In genomic region chr19:18107235-18108083, GRCh38 we compare ENCODE assay signal across 16 cellular contexts. TPM values are rescaled to one million over a fixed set of nuclear protein-coding genes. Genes with fewer than 3 reads are reported as not detected.
DNase-seq lines count a peak whose midpoint lies in the region; ATAC-seq and TF ChIP-seq lines count a peak whose summit lies in the region.
"Had no signal": no experiment of that assay in that cellular context is flagged by ENCODE, and none has a peak within 500 bp of the region (broad histone marks: within the 10 kb centered on the region; RNA-seq: fewer than 3 reads in every experiment).

No MANE protein-coding gene starts in this region.

- H3K9me3 ChIP-seq in lower lobe of right lung (no peaks in the 10 kb centered on the region), mesenchymal stem cell (ENCODE audit: control insufficient read depth, low read length) (no peaks in the 10 kb centered on the region), mammary epithelial cell (replicated peaks; ENCODE audit: insufficient read depth, low read length) (no peaks in the 10 kb centered on the region)

- intact Hi-C loops in CD14-positive monocyte (cut with micrococcal nuclease) (no loop called here), lower lobe of right lung (cut with DNase I) (no loop called here), mammary epithelial cell (cut with micrococcal nuclease) (no loop called here)

- peaks cover 53% of the 10 kb centered on the region for H3K4me1 Mint-ChIP-seq in CD14-positive monocyte

- peak overlapping the region in 1 of 2 experiments; percentile 9 for H3K23ac ChIP-seq in mesenchymal stem cell (ENCODE audit: low read length in 2 of 2)

- H3K4me3 ChIP-seq in H7 (ENCODE audit: insufficient read depth, low read depth, low read length) (no peak overlapping the region), lower lobe of right lung (no peak overlapping the region), mesenchymal stem cell (ENCODE audit: insufficient read depth in 1 of 2, low read depth in 1 of 2, low read length in 2 of 2) (no peak overlapping the region), mammary epithelial cell (replicated peaks in 1 of 3; ENCODE audit: insufficient read depth in 1 of 3, low read depth in 2 of 3, low read length in 3 of 3) (no peak overlapping the region)

- H3K27ac ChIP-seq in lower lobe of right lung (no peak overlapping the region), mesenchymal stem cell (ENCODE audit: low read length, poor library complexity, severe bottlenecking) (no peak overlapping the region), mammary epithelial cell (ENCODE audit: insufficient read depth, low read depth, low read length) (no peak overlapping the region)

- ATAC-seq in lower lobe of right lung = no peak
- ATAC-seq: activated naive CD4-positive, alpha-beta T cell treated with anti-CD3 and anti-CD28 coated beads, Interleukin-2, amount 50 U/mL, for 72 hours; left cardiac atrium had no signal

- H3K36me3 Mint-ChIP-seq in CD14-positive monocyte = peaks cover 19 to 20% of the 10 kb centered on the region in 2 donors
- H3K36me3 Mint-ChIP-seq: activated naive CD4-positive, alpha-beta T cell treated with anti-CD3 and anti-CD28 coated beads, Interleukin-2, amount 50 U/mL, for 72 hours had no signal

- no peak overlapping the region for H4K91ac ChIP-seq in mesenchymal stem cell (ENCODE audit: low read length)

- H3K36me3 ChIP-seq in H7 (replicated peaks; ENCODE audit: control insufficient read depth, insufficient read depth, low read length) = no peaks in the 10 kb centered on the region
- no peaks in the 10 kb centered on the region for H3K36me3 ChIP-seq in lower lobe of right lung
- peaks cover 0 to 2% of the 10 kb centered on the region in 2 experiments for H3K36me3 ChIP-seq in mesenchymal stem cell (ENCODE audit: control insufficient read depth in 1 of 2, insufficient read depth in 2 of 2, low read depth in 1 of 2, low read length in 2 of 2)
- no peaks in the 10 kb centered on the region for H3K36me3 ChIP-seq in mammary epithelial cell (ENCODE audit: insufficient read depth, low read length)

- no peak for TF ChIP-seq CTCF in CD14-positive monocyte (IDR thresholded peaks at IDR 0.05)
- no peak for TF ChIP-seq CTCF in lower lobe of right lung (IDR thresholded peaks at IDR 0.05)
- no peak for TF ChIP-seq CTCF in mammary epithelial cell (conservative IDR thresholded peaks at IDR 0.05 in 1 of 2, IDR thresholded peaks at IDR 0.05 in 1 of 2; ENCODE audit: extremely low read depth in 1 of 2, insufficient read depth in 1 of 2, low read depth in 1 of 2, low read length in 2 of 2)

- H4K8ac ChIP-seq in mesenchymal stem cell (ENCODE audit: low read length) = no peak overlapping the region

- H3K4me2 ChIP-seq in mesenchymal stem cell (ENCODE audit: low read length, poor library complexity, severe bottlenecking) (no peak overlapping the region), mammary epithelial cell (ENCODE audit: insufficient read depth, low read depth, low read length) (no peak overlapping the region)

- H3K79me2 ChIP-seq in mammary epithelial cell (ENCODE audit: insufficient read depth, low read length) = no peaks in the 10 kb centered on the region

- peaks cover 47% of the 10 kb centered on the region for H3K4me1 ChIP-seq in lower lobe of right lung
- H3K4me1 ChIP-seq in mesenchymal stem cell (ENCODE audit: control insufficient read depth, insufficient read depth, low read depth, low read length) = peaks cover 23% of the 10 kb centered on the region
- peaks cover 18% of the 10 kb centered on the region for H3K4me1 ChIP-seq in mammary epithelial cell (ENCODE audit: insufficient read depth, low read length)

- peak overlapping the region in 1 of 2 donors; percentile 24 for H3K4me3 Mint-ChIP-seq in CD14-positive monocyte

- peaks cover 26% of the 10 kb centered on the region for H3K27me3 ChIP-seq in H7 (ENCODE audit: control insufficient read depth, insufficient read depth, low read length)
- H3K27me3 ChIP-seq in lower lobe of right lung (ENCODE audit: low read depth) = no peaks in the 10 kb centered on the region
- no peaks in the 10 kb centered on the region for H3K27me3 ChIP-seq in mesenchymal stem cell (ENCODE audit: control insufficient read depth in 1 of 2, insufficient read depth in 1 of 2, low read length in 2 of 2)
- H3K27me3 ChIP-seq in mammary epithelial cell (ENCODE audit: insufficient read depth, low read length) = no peaks in the 10 kb centered on the region

- peaks cover 0 to 4% (median 3%) of the 10 kb centered on the region in 3 donors for H3K27me3 Mint-ChIP-seq in CD14-positive monocyte (ENCODE audit: low read depth in 3 of 3)

- H2BK120ac ChIP-seq in mesenchymal stem cell (ENCODE audit: low read depth, low read length) = no peak overlapping the region

- no peaks in the 10 kb centered on the region for H3K9me3 Mint-ChIP-seq in CD14-positive monocyte
- H3K9me3 Mint-ChIP-seq: activated naive CD4-positive, alpha-beta T cell treated with anti-CD3 and anti-CD28 coated beads, Interleukin-2, amount 50 U/mL, for 72 hours had no signal

- WGBS in mesenchymal stem cell = 92% methylated on average over 9 of the region's 14 CpGs
- 87% methylated on average over 14 of the region's 14 CpGs for WGBS in mammary epithelial cell (ENCODE audit: low coverage, missing lambda C conversion rate)

- no peaks in the 10 kb centered on the region for H4K20me1 ChIP-seq in mammary epithelial cell (ENCODE audit: insufficient read depth, low read length)

- dilution Hi-C loops in mammary epithelial cell (cut with HindIII; ENCODE audit: low sequenced_read_pairs) = no loop called here

- peak; percentile 64 for DNase-seq in CD14-positive monocyte (ENCODE audit: low spot score)
- DNase-seq in H7 = peak; percentile 11
- peak; percentile 80 for DNase-seq in RPMI8226
- peak; percentile 67 for DNase-seq in lower lobe of right lung
- no peak for DNase-seq in glomerular visceral epithelial cell (ENCODE audit: extremely low spot score)
- no peak for DNase-seq in mesenchymal stem cell
- DNase-seq in mammary epithelial cell = no peak
- DNase-seq: cerebellar nuclear complex, COR-L47, head of caudate nucleus, IMR-90, left cardiac atrium, NCI-H2081 treated with DMSO at 0.1 percent for 48 hours had no signal

- no peak overlapping the region for H3K18ac ChIP-seq in mesenchymal stem cell (ENCODE audit: low read depth in 1 of 2, low read length in 2 of 2)

- H3K14ac ChIP-seq in mesenchymal stem cell (ENCODE audit: low read length in 2 of 2) = no peak overlapping the region

- no peak overlapping the region for H2AK5ac ChIP-seq in mesenchymal stem cell (ENCODE audit: low read length, severe bottlenecking)

- in situ Hi-C loops in mammary epithelial cell (cut with MboI; ENCODE audit: low sequenced_read_pairs in 2 of 2) = no loop called here

- no peak overlapping the region for H2BK5ac ChIP-seq in mesenchymal stem cell (ENCODE audit: low read depth, low read length, poor library complexity, severe bottlenecking)

- H2BK12ac ChIP-seq in mesenchymal stem cell (ENCODE audit: low read length in 2 of 2) = no peak overlapping the region

- peak overlapping the region; percentile 58 to 80 (median 76) for H3K27ac Mint-ChIP-seq in CD14-positive monocyte
- H3K27ac Mint-ChIP-seq: activated naive CD4-positive, alpha-beta T cell treated with anti-CD3 and anti-CD28 coated beads, Interleukin-2, amount 50 U/mL, for 72 hours had no signal

- H3K9ac ChIP-seq in mesenchymal stem cell (ENCODE audit: low read length) (no peak overlapping the region), mammary epithelial cell (ENCODE audit: insufficient read depth, low read length) (no peak overlapping the region)

- no peak overlapping the region for H2BK15ac ChIP-seq in mesenchymal stem cell (ENCODE audit: low read depth, poor library complexity, severe bottlenecking)

- CTCF ChIA-PET in mammary epithelial cell (lab: Charles Lee; ENCODE audit: low non-redundant PET) = interaction anchor here (0.6 kb wide), 1 partner anchor 172 kb away, joined by 3 read pairs; no protein-coding TSS in a partner anchor

- no TSS peak for BruUV-seq in mammary epithelial cell (replicated peaks; lab: Mats Ljungman, UMichigan)

- peaks cover 3% of the 10 kb centered on the region for H3K79me1 ChIP-seq in mesenchymal stem cell (replicated peaks; ENCODE audit: low read length, poor library complexity, severe bottlenecking)

- no peak overlapping the region for H3K4ac ChIP-seq in mesenchymal stem cell (ENCODE audit: low read depth in 1 of 2, low read length in 2 of 2)

- H2AFZ ChIP-seq in mesenchymal stem cell (ENCODE audit: low read depth, low read length) (no peak overlapping the region), mammary epithelial cell (ENCODE audit: low read depth, low read length) (no peak overlapping the region)

RNA-seq across cellular contexts. Expression of gene MAST3, which starts 9.9 kb away (rescaled TPM):
- polyA plus RNA-seq in CD14-positive monocyte (10 to 100 TPM in 1 of 2 donors, 1 to 10 TPM in 1; 6.8 to 12.4 TPM), mammary epithelial cell (2.3 TPM)
- 2.4 and 4.0 TPM in 2 replicates for total RNA-seq in H7 (2014; rRNA removed; shearing (Covaris generic))
- total RNA-seq in lower lobe of right lung (29.2 TPM), mammary epithelial cell (1 to 10 TPM; 3.8 to 7.0 TPM)
- polyA plus RNA-seq in mesenchymal stem cell (2013, experiment 1 of 2) = 4.4 TPM
- 4.7 TPM for polyA plus RNA-seq in mesenchymal stem cell (2013, experiment 2 of 2)
- 8.9 TPM for polyA minus RNA-seq in mammary epithelial cell

RNA-seq across cellular contexts. Expression of gene IL12RB1, which starts 20.7 kb away (rescaled TPM):
- polyA plus RNA-seq in CD14-positive monocyte (1 to 10 TPM; 7.8 to 7.9 TPM), mammary epithelial cell (0.03 TPM)
- total RNA-seq in H7 (2014; rRNA removed; shearing (Covaris generic)) = not detected in 2 replicates
- total RNA-seq in lower lobe of right lung (14.6 TPM), mammary epithelial cell (not detected)
- 0.19 TPM for polyA plus RNA-seq in mesenchymal stem cell (2013, experiment 1 of 2)
- 0.19 TPM for polyA plus RNA-seq in mesenchymal stem cell (2013, experiment 2 of 2)
- not detected for polyA minus RNA-seq in mammary epithelial cell
- total RNA-seq: endothelial cell of umbilical vein, IMR-90 had no signal
- polyA plus RNA-seq: endothelial cell of umbilical vein, IMR-90, neural cell had no signal

RNA-seq across cellular contexts. Expression of gene PIK3R2, which starts 45.5 kb away (rescaled TPM):
- polyA plus RNA-seq in CD14-positive monocyte (1 to 10 TPM in 1 of 2 donors, under 1 TPM in 1; 0.99 to 2.0 TPM), mammary epithelial cell (22.5 TPM)
- total RNA-seq in H7 (2014; rRNA removed; shearing (Covaris generic)) = 26.7 and 29.0 TPM in 2 replicates
- total RNA-seq in lower lobe of right lung (21.6 TPM), mammary epithelial cell (10 to 100 TPM; 37.2 to 49.7 TPM)
- polyA plus RNA-seq in mesenchymal stem cell (2013, experiment 1 of 2) = 83.2 TPM
- polyA plus RNA-seq in mesenchymal stem cell (2013, experiment 2 of 2) = 80.2 TPM
- polyA minus RNA-seq in mammary epithelial cell = 13.3 TPM

Comparison
In these comparisons a context has a peak if more than half of its experiments do, and no peak if none do; other contexts are left out.
1. DNase-seq: peak in CD14-positive monocyte (single experiment), H7 (single experiment), RPMI8226 (single experiment) and lower lobe of right lung (single experiment); none in glomerular visceral epithelial cell (single experiment), mesenchymal stem cell (single experiment) and mammary epithelial cell (single experiment).
2. RNA of gene IL12RB1, which starts 20.7 kb away (total RNA-seq): 14.6 TPM in lower lobe of right lung (single experiment); not detected in H7 and not detected in mammary epithelial cell; every median in the first group is over 10 times any median in the second.